In the genomic region with DNA sequence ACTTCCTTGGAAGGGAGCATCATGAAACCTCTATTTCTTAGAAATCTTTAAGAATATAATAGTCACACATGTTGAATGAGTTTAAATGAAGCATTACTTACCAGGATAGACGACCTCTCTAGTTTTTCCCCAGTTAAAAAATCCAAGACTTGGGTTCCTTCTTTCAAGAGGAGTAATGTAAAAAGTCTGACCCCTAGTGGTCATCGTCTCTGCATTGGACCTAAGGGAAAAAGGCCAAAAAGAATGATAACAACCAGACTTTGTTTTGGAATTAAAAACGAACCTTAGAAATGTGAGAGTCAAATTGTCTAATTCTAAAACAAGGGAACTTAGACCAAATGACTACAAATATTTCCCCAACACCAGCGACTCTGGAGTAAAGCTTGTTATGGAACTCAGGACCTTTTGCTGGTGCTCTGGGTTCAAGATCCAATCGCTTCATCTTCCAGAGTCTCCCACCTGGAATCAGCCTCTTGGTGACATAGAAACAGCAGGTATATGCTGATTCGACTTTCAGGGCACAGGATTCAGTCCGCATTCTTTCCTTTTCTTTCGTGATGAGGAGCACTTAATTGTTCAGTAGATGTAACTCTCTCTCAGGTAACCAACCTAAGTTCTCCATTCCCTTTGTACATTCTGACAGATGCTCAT, we compare ENCODE assay signal across 8 cellular contexts.
DNase-seq lines count a peak whose midpoint lies in the region; ATAC-seq and TF ChIP-seq lines count a peak whose summit lies in the region.

No MANE protein-coding gene starts in this region.

- no peak overlapping the region for H2BK15ac ChIP-seq in neuronal stem cell (ENCODE audit: low read length)

- DNase-seq in DMS53 (lab: John Stamatoyannopoulos, UW) (peak; percentile 72), KBM-7 (peak; percentile 70), RWPE2 (ENCODE audit: low spot score) (no peak), esophagus squamous epithelium (lab: John Stamatoyannopoulos, UW) (no peak), neuronal stem cell (ENCODE audit: low spot score) (peak; percentile 41), 8988T (no peak), NCI-H187 (lab: John Stamatoyannopoulos, UW) (no peak)

- H3K14ac ChIP-seq in neuronal stem cell (ENCODE audit: low read length), result no peak overlapping the region

- no peak overlapping the region for H2BK12ac ChIP-seq in neuronal stem cell (ENCODE audit: low read length)

- no peak overlapping the region for H3K18ac ChIP-seq in neuronal stem cell (ENCODE audit: low read length)

- TF ChIP-seq POLR2A in esophagus squamous epithelium (IDR thresholded peaks at IDR 0.05), result no peak

- ATAC-seq in RWPE2 (ENCODE audit: low read depth) (no peak), HG03196 (IDR thresholded peaks at IDR 0.05; ENCODE audit: unreplicated experiment) (no peak)

- TF ChIP-seq CTCF in RWPE2 (IDR thresholded peaks at IDR 0.05; ENCODE audit: poor library complexity, severe bottlenecking) (peak; percentile 90), esophagus squamous epithelium (IDR thresholded peaks at IDR 0.05) (peak; percentile 48 to 89 (median 75))

- H3K27ac ChIP-seq in RWPE2 (ENCODE audit: poor library complexity, severe bottlenecking) (no peak overlapping the region), esophagus squamous epithelium (peak overlapping the region in 2 of 4 donors; percentile 45 to 66), neuronal stem cell (replicated peaks; ENCODE audit: low read length) (no peak overlapping the region)

- in situ Hi-C loops in KBM-7 (cut with MboI; ENCODE audit: low pct_unique_long_range_greater_than_20kb, low sequenced_read_pairs), result loop anchor here (10.0 to 25.0 kb wide), 2 partner anchors 180 to 1222 kb away; no protein-coding TSS in a partner anchor

- no peak overlapping the region for H3K23ac ChIP-seq in neuronal stem cell (ENCODE audit: low read depth, low read length, poor library complexity)

- no peak overlapping the region for H3K9ac ChIP-seq in neuronal stem cell (ENCODE audit: low read depth, low read length, poor library complexity)

- H4K8ac ChIP-seq in neuronal stem cell (ENCODE audit: low read depth, low read length), result no peak overlapping the region

- H2BK120ac ChIP-seq in neuronal stem cell (ENCODE audit: low read depth, low read length), result no peak overlapping the region

- no peaks in the 10 kb centered on the region for H3K27me3 ChIP-seq in RWPE2 (ENCODE audit: insufficient read depth, poor library complexity, severe bottlenecking)
- no peaks in the 10 kb centered on the region for H3K27me3 ChIP-seq in esophagus squamous epithelium
- H3K27me3 ChIP-seq in neuronal stem cell (ENCODE audit: control insufficient read depth in 3 of 3, insufficient read depth in 3 of 3, low read depth in 1 of 3, low read length in 3 of 3), result no peaks in the 10 kb centered on the region

- H3K79me1 ChIP-seq in neuronal stem cell (ENCODE audit: low read depth, low read length), result no peaks in the 10 kb centered on the region

- H3K4me2 ChIP-seq in neuronal stem cell (ENCODE audit: insufficient read depth, low read length, poor library complexity, severe bottlenecking), result no peak overlapping the region

- no peaks in the 10 kb centered on the region for H3K9me3 ChIP-seq in RWPE2 (ENCODE audit: severe bottlenecking)
- no peaks in the 10 kb centered on the region for H3K9me3 ChIP-seq in esophagus squamous epithelium
- no peaks in the 10 kb centered on the region for H3K9me3 ChIP-seq in neuronal stem cell (replicated peaks in 1 of 2; ENCODE audit: control insufficient read depth in 2 of 2, insufficient read depth in 1 of 2, low read depth in 1 of 2, low read length in 2 of 2)

- H3K4ac ChIP-seq in neuronal stem cell (ENCODE audit: low read length), result no peak overlapping the region

- H3K36me3 ChIP-seq in RWPE2 (ENCODE audit: low read depth), result no peaks in the 10 kb centered on the region
- no peaks in the 10 kb centered on the region for H3K36me3 ChIP-seq in esophagus squamous epithelium
- no peaks in the 10 kb centered on the region for H3K36me3 ChIP-seq in neuronal stem cell (replicated peaks in 1 of 2; ENCODE audit: control insufficient read depth in 2 of 2, insufficient read depth in 2 of 2, low read length in 2 of 2)

- intact Hi-C loops in esophagus squamous epithelium (cut with DNase I), result loop anchor here (5.0 kb wide), 1 partner anchor 190 kb away; no protein-coding TSS in a partner anchor

- H3K4me3 ChIP-seq in RWPE2 (ENCODE audit: severe bottlenecking), result no peak overlapping the region
- no peak overlapping the region for H3K4me3 ChIP-seq in esophagus squamous epithelium
- H3K4me3 ChIP-seq in neuronal stem cell (ENCODE audit: low read length in 2 of 2), result no peak overlapping the region

- no peak overlapping the region for H2AK5ac ChIP-seq in neuronal stem cell (ENCODE audit: low read depth, low read length)

- no peak overlapping the region for H4K91ac ChIP-seq in neuronal stem cell (ENCODE audit: low read depth, low read length, poor library complexity)

- H3K4me1 ChIP-seq in RWPE2 (ENCODE audit: insufficient read depth, poor library complexity, severe bottlenecking) (no peaks in the 10 kb centered on the region), esophagus squamous epithelium (peaks cover 0 to 28% (median 5%) of the 10 kb centered on the region in 3 donors), neuronal stem cell (ENCODE audit: control insufficient read depth in 2 of 2, insufficient read depth in 1 of 2, low read depth in 1 of 2, low read length in 2 of 2) (no peaks in the 10 kb centered on the region)

- H2AFZ ChIP-seq in neuronal stem cell (ENCODE audit: low read length), result no peak overlapping the region

- H2BK5ac ChIP-seq in neuronal stem cell (ENCODE audit: low read length), result no peak overlapping the region

- WGBS in esophagus squamous epithelium, 2 donors, result 41 to 42% methylated on average over 8 of the region's 8 CpGs
- WGBS in neuronal stem cell (ENCODE audit: extremely low coverage in 2 of 2, insufficient read length in 2 of 2, insufficient replicate concordance in 1 of 2), 2 donors, result no CpG with 5 or more reads among the region's 8 CpGs

Comparison
In these comparisons a context has a peak if more than half of its experiments do, and no peak if none do; other contexts are left out.
1. DNase-seq: peak in DMS53 (single experiment), KBM-7 (single experiment) and neuronal stem cell (single experiment); none in RWPE2 (single experiment), esophagus squamous epithelium (single experiment), 8988T (single experiment) and NCI-H187 (0 of 2).